28 cellular contexts compared by ENCODE assay signal in the genomic region with DNA sequence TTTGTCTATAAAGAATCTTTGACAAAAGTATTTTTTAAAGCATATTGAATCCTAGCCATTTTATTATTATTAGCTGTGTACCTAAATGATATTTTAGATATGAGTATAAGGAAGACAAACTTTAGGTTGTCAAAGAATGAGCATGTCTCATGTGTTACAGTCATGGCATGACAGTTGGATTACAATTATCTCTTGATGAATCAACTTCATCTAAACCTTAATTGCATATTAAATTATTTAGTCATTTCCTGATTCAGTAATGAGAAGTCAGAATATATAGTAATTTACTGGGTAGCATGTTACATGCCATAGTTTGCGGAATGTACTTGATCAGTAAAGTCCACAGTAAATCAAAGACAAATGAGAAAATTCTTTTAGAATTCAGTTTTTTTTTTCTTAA. TPM values are rescaled to one million over a fixed set of nuclear protein-coding genes. Genes with fewer than 3 reads are reported as not detected.
DNase-seq lines count a peak whose midpoint lies in the region; ATAC-seq, FAIRE-seq and TF ChIP-seq lines count a peak whose summit lies in the region.
"Had no signal": no experiment of that assay in that cellular context is flagged by ENCODE, and none has a peak within 500 bp of the region (broad histone marks: within the 10 kb centered on the region; RNA-seq: fewer than 3 reads in every experiment).

No MANE protein-coding gene starts in this region.

- H2AK5ac ChIP-seq in IMR-90 (ENCODE audit: low read depth, low read length), result no peak overlapping the region

- no peak overlapping the region for H3K4ac ChIP-seq in IMR-90 (ENCODE audit: low read depth, low read length)

- BruUV-seq in IMR-90 (replicated peaks; lab: Mats Ljungman, UMichigan), result no TSS peak

- no peaks in the 10 kb centered on the region for H3K9me1 ChIP-seq in IMR-90 (ENCODE audit: insufficient read depth, low read length)

- no peak overlapping the region for H3K18ac ChIP-seq in IMR-90 (ENCODE audit: low read depth, low read length)

- CTCF ChIA-PET in IMR-90 (lab: Yijun Ruan, JAX), result no interaction called here
- CTCF ChIA-PET in CD8-positive, alpha-beta memory T cell (lab: Charles Lee), result no interaction called here

- no peak for DNase-seq in D721Med (ENCODE audit: insufficient read length, low spot score)
- peak; percentile 16 for DNase-seq in IMR-90
- DNase-seq in bronchial epithelial cell (ENCODE audit: low read depth), result peak; percentile 77
- no peak for DNase-seq in kidney
- DNase-seq in NCI-H345 (lab: John Stamatoyannopoulos, UW), result no peak
- DNase-seq in T-helper 2 cell treated with Interferon-gamma antibody and Interleukin-4, amounts not matched to agents 5 μg/mL and 100 μg/mL, for 36 hours (ENCODE audit: low spot score), result no peak
- DNase-seq in CD8-positive, alpha-beta memory T cell, result no peak
- DNase-seq: activated CD4-positive, alpha-beta T cell treated with anti-CD3 and anti-CD28 coated beads for 48 hours; activated naive CD4-positive, alpha-beta T cell; activated T-cell treated with anti-CD3 and anti-CD28 coated beads, Interleukin-2, amount 50 U/mL, for 24 hours; CD4-positive, CD25-positive, alpha-beta regulatory T cell; effector memory CD4-positive, alpha-beta T cell; islet precursor cell; NCI-H2227 treated with DMSO at 0.1 percent for 48 hours; posterior cingulate gyrus; SHP77 treated with DMSO at 0.1 percent for 48 hours; stimulated activated CD4-positive, alpha-beta T cell treated with anti-CD3 and anti-CD28 coated beads, Interleukin-15, amount 100 ng/mL, for 24 hours; stimulated activated naive CD8-positive, alpha-beta T cell treated with anti-CD3 and anti-CD28 coated beads, Interleukin-15, amount 100 ng/mL, for 72 hours; T-helper 1 cell; transverse colon had no signal

- no peak overlapping the region for H4K91ac ChIP-seq in IMR-90 (ENCODE audit: insufficient read depth, low read depth, low read length)

- H3K9me3 ChIP-seq in IMR-90 (ENCODE audit: control insufficient read depth, insufficient read depth, low read length) (no peaks in the 10 kb centered on the region), kidney (ENCODE audit: control insufficient read depth in 1 of 2, low read length in 2 of 2) (no peaks in the 10 kb centered on the region)
- H3K9me3 ChIP-seq in CD8-positive, alpha-beta memory T cell (ENCODE audit: low read length), result no peaks in the 10 kb centered on the region
- H3K9me3 ChIP-seq: transverse colon had no signal

- dilution Hi-C loops in IMR-90 (cut with HindIII; ENCODE audit: low sequenced_read_pairs, unreplicated experiment), result no loop called here

- H3K27me3 ChIP-seq in IMR-90 (ENCODE audit: control insufficient read depth, insufficient read depth, low read length) (no peaks in the 10 kb centered on the region), bronchial epithelial cell (ENCODE audit: control insufficient read depth, insufficient read depth, low read length) (no peaks in the 10 kb centered on the region)
- no peaks in the 10 kb centered on the region for H3K27me3 ChIP-seq in CD8-positive, alpha-beta memory T cell (ENCODE audit: insufficient read depth, low read length, poor library complexity, severe bottlenecking)
- H3K27me3 ChIP-seq: adrenal gland, transverse colon had no signal

- in situ Hi-C loops in IMR-90 (cut with MboI; ENCODE audit: low sequenced_read_pairs), result loop anchor here (25.0 kb wide), 1 partner anchor 147 kb away; no protein-coding TSS in a partner anchor

- no peak overlapping the region for H2BK20ac ChIP-seq in IMR-90 (ENCODE audit: low read depth, low read length)

- H3K36me3 Mint-ChIP-seq in T-helper 2 cell treated with Interferon-gamma antibody and Interleukin-4, amounts not matched to agents 5 μg/mL and 100 μg/mL, for 36 hours (ENCODE audit: low read depth), result peaks cover 1% of the 10 kb centered on the region
- peaks cover 0 to 4% (median 0%) of the 10 kb centered on the region in 3 donors for H3K36me3 Mint-ChIP-seq in CD8-positive, alpha-beta memory T cell
- H3K36me3 Mint-ChIP-seq: CD4-positive, CD25-positive, alpha-beta regulatory T cell had no signal

- peak; percentile 29 for FAIRE-seq in D721Med (lab: Jason Lieb, UNC)
- no peak for FAIRE-seq in bronchial epithelial cell (lab: Jason Lieb, UNC)
- FAIRE-seq in kidney (lab: Jason Lieb, UNC), result peak; percentile 47
- FAIRE-seq: colon, G401.6 had no signal

- H2BK120ac ChIP-seq in IMR-90 (ENCODE audit: low read depth, low read length), result no peak overlapping the region

- ATAC-seq in IMR-90 (ENCODE audit: low read depth), result no peak
- ATAC-seq in GM19452 (IDR thresholded peaks at IDR 0.05; ENCODE audit: unreplicated experiment), result no peak
- ATAC-seq: GM23338; sciatic nerve; stimulated activated naive CD8-positive, alpha-beta T cell treated with anti-CD3 and anti-CD28 coated beads, Interleukin-15, amount 100 ng/mL, for 72 hours had no signal

- H4K5ac ChIP-seq in IMR-90 (ENCODE audit: low read depth, low read length), result no peak overlapping the region

- no peak overlapping the region for H2BK15ac ChIP-seq in IMR-90 (ENCODE audit: low read depth, low read length)

- H3K36me3 ChIP-seq in IMR-90 (ENCODE audit: control insufficient read depth, insufficient read depth, low read length), result no peaks in the 10 kb centered on the region
- H3K36me3 ChIP-seq in bronchial epithelial cell (ENCODE audit: control insufficient read depth, insufficient read depth, low read length), result no peaks in the 10 kb centered on the region
- H3K36me3 ChIP-seq in kidney (ENCODE audit: control insufficient read depth in 1 of 2, insufficient read depth in 2 of 2, low read length in 2 of 2), result no peaks in the 10 kb centered on the region
- H3K36me3 ChIP-seq in CD8-positive, alpha-beta memory T cell (ENCODE audit: insufficient read depth, low read length), result no peaks in the 10 kb centered on the region
- H3K36me3 ChIP-seq: adrenal gland, transverse colon had no signal

- no peak for TF ChIP-seq POLR2A in IMR-90 (IDR thresholded peaks at IDR 0.05; ENCODE audit: low read depth, low read length)

- no peak overlapping the region for H3K14ac ChIP-seq in IMR-90 (replicated peaks; ENCODE audit: low read depth, low read length)

- H3K27ac Mint-ChIP-seq in T-helper 2 cell treated with Interferon-gamma antibody and Interleukin-4, amounts not matched to agents 5 μg/mL and 100 μg/mL, for 36 hours, result no peak overlapping the region
- no peak overlapping the region for H3K27ac Mint-ChIP-seq in CD8-positive, alpha-beta memory T cell
- H3K27ac Mint-ChIP-seq: activated T-cell treated with anti-CD3 and anti-CD28 coated beads, Interleukin-2, amount 50 U/mL, for 24 hours; CD4-positive, CD25-positive, alpha-beta regulatory T cell had no signal

- H3K79me1 ChIP-seq in IMR-90 (ENCODE audit: low read depth in 1 of 2, low read length in 2 of 2), result peaks cover 26 to 60% of the 10 kb centered on the region in 2 experiments

- H3K9ac ChIP-seq in IMR-90 (ENCODE audit: low read depth, low read length) (no peak overlapping the region), kidney (ENCODE audit: low read length in 2 of 2) (no peak overlapping the region)

- no peak overlapping the region for H3K56ac ChIP-seq in IMR-90 (ENCODE audit: extremely low read depth, insufficient read depth, low read length)

- no peak overlapping the region for H2AK9ac ChIP-seq in IMR-90 (replicated peaks; ENCODE audit: low read depth, low read length, poor library complexity)

- no CpG with 5 or more reads among the region's 1 CpG for WGBS in IMR-90 (ENCODE audit: extremely low coverage in 2 of 2, insufficient read length in 1 of 2), 2 experiments

- POLR2A ChIA-PET in IMR-90 (lab: Charles Lee; ENCODE audit: unreplicated experiment), result no interaction called here
- POLR2A ChIA-PET in CD8-positive, alpha-beta memory T cell (lab: Charles Lee), result no interaction called here

- H3K4me3 ChIP-seq in IMR-90 (ENCODE audit: insufficient read depth, low read depth, low read length), result no peak overlapping the region
- no peak overlapping the region for H3K4me3 ChIP-seq in bronchial epithelial cell (ENCODE audit: low read depth, low read length)
- no peak overlapping the region for H3K4me3 ChIP-seq in kidney (ENCODE audit: low read length in 2 of 2)
- H3K4me3 ChIP-seq in CD8-positive, alpha-beta memory T cell (ENCODE audit: low read length), result no peak overlapping the region
- H3K4me3 ChIP-seq: adrenal gland, GM23338, lung, transverse colon had no signal

- TF ChIP-seq CTCF in D721Med (IDR thresholded peaks at IDR 0.05; ENCODE audit: insufficient read depth, missing control alignments) (no peak), IMR-90 (conservative IDR thresholded peaks at IDR 0.05; ENCODE audit: low read depth, low read length) (no peak), bronchial epithelial cell (IDR thresholded peaks at IDR 0.05; ENCODE audit: insufficient read depth, low read length, severe bottlenecking) (no peak), kidney (IDR thresholded peaks at IDR 0.05; ENCODE audit: borderline replicate concordance, extremely low read depth, insufficient read depth) (no peak)

- no peak overlapping the region for H4K8ac ChIP-seq in IMR-90 (ENCODE audit: low read depth in 2 of 2, low read length in 2 of 2)

- no peak overlapping the region for H2BK5ac ChIP-seq in IMR-90 (ENCODE audit: low read depth, low read length, poor library complexity, severe bottlenecking)

- H3K4me3 Mint-ChIP-seq in T-helper 2 cell treated with Interferon-gamma antibody and Interleukin-4, amounts not matched to agents 5 μg/mL and 100 μg/mL, for 36 hours, result no peak overlapping the region
- H3K4me3 Mint-ChIP-seq in CD8-positive, alpha-beta memory T cell, result no peak overlapping the region
- H3K4me3 Mint-ChIP-seq: activated T-cell treated with anti-CD3 and anti-CD28 coated beads, Interleukin-2, amount 50 U/mL, for 24 hours; CD4-positive, CD25-positive, alpha-beta regulatory T cell; GM23338; stimulated activated naive CD8-positive, alpha-beta T cell treated with anti-CD3 and anti-CD28 coated beads, Interleukin-15, amount 100 ng/mL, for 72 hours had no signal

- no peaks in the 10 kb centered on the region for H3K9me3 Mint-ChIP-seq in T-helper 2 cell treated with Interferon-gamma antibody and Interleukin-4, amounts not matched to agents 5 μg/mL and 100 μg/mL, for 36 hours
- no peaks in the 10 kb centered on the region for H3K9me3 Mint-ChIP-seq in CD8-positive, alpha-beta memory T cell
- H3K9me3 Mint-ChIP-seq: activated T-cell treated with anti-CD3 and anti-CD28 coated beads, Interleukin-2, amount 50 U/mL, for 24 hours; CD4-positive, CD25-positive, alpha-beta regulatory T cell; GM23338; stimulated activated naive CD8-positive, alpha-beta T cell treated with anti-CD3 and anti-CD28 coated beads, Interleukin-15, amount 100 ng/mL, for 72 hours had no signal

- no peak overlapping the region for H3K23ac ChIP-seq in IMR-90 (ENCODE audit: low read depth, low read length)

- H4K20me1 ChIP-seq in IMR-90 (ENCODE audit: insufficient read depth, low read length), result peaks cover 20% of the 10 kb centered on the region; the same call in 1 of the 2 replicates

- TF ChIP-seq RAD21 in IMR-90 (IDR thresholded peaks at IDR 0.05; ENCODE audit: low read length), result no peak

- H3K4me1 ChIP-seq in IMR-90 (ENCODE audit: control insufficient read depth, insufficient read depth, low read length), result peaks cover 5% of the 10 kb centered on the region; the same call in 1 of the 2 replicates
- H3K4me1 ChIP-seq in kidney (ENCODE audit: control insufficient read depth in 1 of 2, insufficient read depth in 1 of 2, low read depth in 1 of 2, low read length in 2 of 2), result peaks cover 5 to 10% of the 10 kb centered on the region in 2 donors
- H3K4me1 ChIP-seq in CD8-positive, alpha-beta memory T cell (ENCODE audit: insufficient read depth, low read length), result no peaks in the 10 kb centered on the region

- H3K27me3 Mint-ChIP-seq in T-helper 2 cell treated with Interferon-gamma antibody and Interleukin-4, amounts not matched to agents 5 μg/mL and 100 μg/mL, for 36 hours (ENCODE audit: low read depth), result no peaks in the 10 kb centered on the region
- no peaks in the 10 kb centered on the region for H3K27me3 Mint-ChIP-seq in CD8-positive, alpha-beta memory T cell
- H3K27me3 Mint-ChIP-seq: activated T-cell treated with anti-CD3 and anti-CD28 coated beads, Interleukin-2, amount 50 U/mL, for 24 hours; CD4-positive, CD25-positive, alpha-beta regulatory T cell; stimulated activated naive CD8-positive, alpha-beta T cell treated with anti-CD3 and anti-CD28 coated beads, Interleukin-15, amount 100 ng/mL, for 72 hours had no signal

- H2AFZ ChIP-seq in IMR-90 (replicated peaks; ENCODE audit: low read length, poor library complexity), result no peak overlapping the region
- H2AFZ ChIP-seq: GM23338 had no signal

- H3K27ac ChIP-seq in IMR-90 (ENCODE audit: insufficient read depth, low read length), result no peak overlapping the region
- H3K27ac ChIP-seq in kidney (ENCODE audit: low read depth in 2 of 2, low read length in 2 of 2), result no peak overlapping the region
- H3K27ac ChIP-seq in CD8-positive, alpha-beta memory T cell (ENCODE audit: low read depth, low read length), result no peak overlapping the region
- H3K27ac ChIP-seq: adrenal gland, HL-60, transverse colon had no signal

- H3K4me1 Mint-ChIP-seq in T-helper 2 cell treated with Interferon-gamma antibody and Interleukin-4, amounts not matched to agents 5 μg/mL and 100 μg/mL, for 36 hours (ENCODE audit: low read depth), result peaks cover 10% of the 10 kb centered on the region
- peaks cover 13 to 32% (median 15%) of the 10 kb centered on the region in 3 donors for H3K4me1 Mint-ChIP-seq in CD8-positive, alpha-beta memory T cell

- intact Hi-C loops in IMR-90 (cut with micrococcal nuclease), result no loop called here
- intact Hi-C loops in kidney (cut with DNase I), result no loop called here

- H3K4me2 ChIP-seq in IMR-90 (ENCODE audit: low read depth, low read length), result no peak overlapping the region
- H3K4me2 ChIP-seq: GM23338 had no signal

RNA-seq across cellular contexts. Expression of gene MAPK8, which starts 59.2 kb away (rescaled TPM):
- 54.7 and 67.2 TPM in 2 replicates for total RNA-seq in IMR-90 (2012; rRNA removed)
- polyA plus RNA-seq in IMR-90 (2012; rRNA removed), result 31.3 and 41.5 TPM in 2 replicates
- 6.6 and 8.4 TPM in 2 replicates for polyA plus RNA-seq in IMR-90 (2012; cell fraction: cytosol; rRNA removed)
- polyA plus RNA-seq in IMR-90 (2012; cell fraction: nucleus; rRNA removed; ENCODE audit: low replicate concordance), result 9.7 and 65.3 TPM in 2 replicates
- total RNA-seq in bronchial epithelial cell, result 30.6 and 43.2 TPM in 2 replicates
- 36.7 TPM for total RNA-seq in kidney
- polyA plus RNA-seq in kidney (ENCODE audit: insufficient read depth, low read depth, low replicate concordance), result 17.0 TPM
- 10 to 100 TPM; 38.8 to 43.5 TPM for total RNA-seq in CD8-positive, alpha-beta memory T cell
- polyA plus RNA-seq in CD8-positive, alpha-beta memory T cell, result 20.5 TPM

Comparison
In these comparisons a context has a peak if more than half of its experiments do, and no peak if none do; other contexts are left out.
1. DNase-seq: peak in IMR-90 (single experiment) and bronchial epithelial cell (single experiment); none in D721Med (single experiment), kidney (single experiment), NCI-H345 (single experiment), T-helper 2 cell treated with Interferon-gamma antibody and Interleukin-4, amounts not matched to agents 5 μg/mL and 100 μg/mL, for 36 hours (single experiment) and CD8-positive, alpha-beta memory T cell (0 of 5).